8 cellular contexts compared by ENCODE assay signal in genomic region chr12:121803861-121804416, GRCh38.
A peak's percentile ranks its signal among the peaks of the same experiment; 100 is the strongest.
DNase-seq lines count a peak whose midpoint lies in the region; ATAC-seq and TF ChIP-seq lines count a peak whose summit lies in the region.

Gene SETD1B, plus strand, starts transcription at chr12:121804009. Its CDS starts 729 bp downstream, at chr12:121804738.

- H3K9me3 ChIP-seq in DND-41 (ENCODE audit: insufficient read depth, low read length, severe bottlenecking) = no peaks in the 10 kb centered on the region

- peaks cover 29% of the 10 kb centered on the region for H3K4me1 Mint-ChIP-seq in T-helper 1 cell treated with Interleukin-12 subunit alpha and Interleukin-12 subunit beta and Interleukin-4 antibody, amounts not matched to agents 30 μg/mL and 1 μg/mL, for 36 hours (ENCODE audit: low read depth)
- H3K4me1 Mint-ChIP-seq in central memory CD8-positive, alpha-beta T cell = peaks cover 41% of the 10 kb centered on the region

- no peaks in the 10 kb centered on the region for H3K9me3 Mint-ChIP-seq in T-helper 1 cell treated with Interleukin-12 subunit alpha and Interleukin-12 subunit beta and Interleukin-4 antibody, amounts not matched to agents 30 μg/mL and 1 μg/mL, for 36 hours
- H3K9me3 Mint-ChIP-seq in central memory CD8-positive, alpha-beta T cell = no peaks in the 10 kb centered on the region

- H3K27ac Mint-ChIP-seq in T-helper 1 cell treated with Interleukin-12 subunit alpha and Interleukin-12 subunit beta and Interleukin-4 antibody, amounts not matched to agents 30 μg/mL and 1 μg/mL, for 36 hours = peak within 1 kb of the TSS; percentile 96
- peak within 1 kb of the TSS; percentile 100 for H3K27ac Mint-ChIP-seq in central memory CD8-positive, alpha-beta T cell (ENCODE audit: low read depth)

- peaks cover 34% of the 10 kb centered on the region for H4K20me1 ChIP-seq in DND-41 (ENCODE audit: insufficient read depth, low read length)

- H3K4me3 Mint-ChIP-seq in T-helper 1 cell treated with Interleukin-12 subunit alpha and Interleukin-12 subunit beta and Interleukin-4 antibody, amounts not matched to agents 30 μg/mL and 1 μg/mL, for 36 hours = peak within 1 kb of the TSS; percentile 90
- peak within 1 kb of the TSS; percentile 99 for H3K4me3 Mint-ChIP-seq in central memory CD8-positive, alpha-beta T cell

- peak within 1 kb of the TSS; percentile 99 for H3K4me2 ChIP-seq in DND-41 (ENCODE audit: insufficient read depth, low read length)

- peaks cover 96% of the 10 kb centered on the region for H3K79me2 ChIP-seq in DND-41 (ENCODE audit: insufficient read depth, low read length)

- peaks cover 47% of the 10 kb centered on the region for H3K36me3 ChIP-seq in DND-41 (ENCODE audit: insufficient read depth, low read length)

- H3K9ac ChIP-seq in DND-41 (ENCODE audit: low read depth, low read length) = peak within 1 kb of the TSS; percentile 100

- TF ChIP-seq EP300 in Ishikawa (IDR thresholded peaks at IDR 0.05; ENCODE audit: borderline replicate concordance) = no peak

- no peak for TF ChIP-seq CTCF in DND-41 (IDR thresholded peaks at IDR 0.05; ENCODE audit: borderline replicate concordance, extremely low read depth, low read length, poor library complexity, severe bottlenecking)

- no peaks in the 10 kb centered on the region for H3K27me3 ChIP-seq in DND-41 (ENCODE audit: insufficient read depth, low read length, poor library complexity)

- H2AFZ ChIP-seq in DND-41 (ENCODE audit: low read depth, low read length) = peak within 1 kb of the TSS; percentile 48

- peaks cover 35% of the 10 kb centered on the region for H3K36me3 Mint-ChIP-seq in T-helper 1 cell treated with Interleukin-12 subunit alpha and Interleukin-12 subunit beta and Interleukin-4 antibody, amounts not matched to agents 30 μg/mL and 1 μg/mL, for 36 hours (ENCODE audit: low read depth)
- peaks cover 65% of the 10 kb centered on the region for H3K36me3 Mint-ChIP-seq in central memory CD8-positive, alpha-beta T cell (ENCODE audit: insufficient read depth)

- peaks cover 42% of the 10 kb centered on the region for H3K4me1 ChIP-seq in DND-41 (ENCODE audit: insufficient read depth, low read length)

- TF ChIP-seq RAD21 in Ishikawa (IDR thresholded peaks at IDR 0.05; ENCODE audit: low read depth) = no peak

- H3K4me3 ChIP-seq in DND-41 (ENCODE audit: low read depth in 1 of 2, low read length in 2 of 2) = peak within 1 kb of the TSS; percentile 60 to 90

- H3K27me3 Mint-ChIP-seq in T-helper 1 cell treated with Interleukin-12 subunit alpha and Interleukin-12 subunit beta and Interleukin-4 antibody, amounts not matched to agents 30 μg/mL and 1 μg/mL, for 36 hours (ENCODE audit: low read depth) = no peaks in the 10 kb centered on the region
- no peaks in the 10 kb centered on the region for H3K27me3 Mint-ChIP-seq in central memory CD8-positive, alpha-beta T cell

- ATAC-seq in DND-41 (ENCODE audit: insufficient read depth, low read depth) = peak; percentile 37
- no peak for ATAC-seq in central memory CD8-positive, alpha-beta T cell (replicated peaks; ENCODE audit: extremely low read depth, poor library complexity, severe bottlenecking)
- no peak for ATAC-seq in HG03521 (IDR thresholded peaks at IDR 0.05; ENCODE audit: unreplicated experiment)

- H3K27ac ChIP-seq in DND-41 (ENCODE audit: low read length) = peak within 1 kb of the TSS; percentile 97

- DNase-seq in DND-41 (peak; percentile 83), kidney glomerular epithelial cell (lab: John Stamatoyannopoulos, UW) (peak; percentile 18), AG08395 (ENCODE audit: low spot score) (no peak)
- no peak for DNase-seq in central memory CD8-positive, alpha-beta T cell (ENCODE audit: low spot score in 2 of 2)
- DNase-seq in stimulated activated CD4-positive, alpha-beta T cell treated with anti-CD3 and anti-CD28 coated beads, Interleukin-12 subunit alpha, Interleukin-12 subunit beta, amount 100 ng/mL, for 4 hours = peak; percentile 58

TF ChIP-seq in Ishikawa, 13 proteins besides CTCF, POLR2A, EP300 and RAD21:
- TF ChIP-seq REST (IDR thresholded peaks at IDR 0.05; ENCODE audit: low read depth) (no peak), TEAD4 (IDR thresholded peaks at IDR 0.05) (no peak), EGR1 (IDR thresholded peaks at IDR 0.05) (no peak), CEBPB (IDR thresholded peaks at IDR 0.05) (no peak), FOXM1 (IDR thresholded peaks at IDR 0.05; ENCODE audit: borderline replicate concordance, low read depth) (no peak), TAF1 (IDR thresholded peaks at IDR 0.05; ENCODE audit: low read depth) (peak; percentile 59; the same call in 1 of the 2 replicates), YY1 (IDR thresholded peaks at IDR 0.05; ENCODE audit: low read depth) (no peak), TCF12 (IDR thresholded peaks at IDR 0.05; ENCODE audit: low read depth) (no peak), NFIC (IDR thresholded peaks at IDR 0.05) (no peak), USF1 (IDR thresholded peaks at IDR 0.05) (no peak), CREB1 (IDR thresholded peaks at IDR 0.05; ENCODE audit: low read depth) (no peak), ZBTB7A (IDR thresholded peaks at IDR 0.05; ENCODE audit: low read depth) (no peak)
- TF ChIP-seq, protein P1, sequence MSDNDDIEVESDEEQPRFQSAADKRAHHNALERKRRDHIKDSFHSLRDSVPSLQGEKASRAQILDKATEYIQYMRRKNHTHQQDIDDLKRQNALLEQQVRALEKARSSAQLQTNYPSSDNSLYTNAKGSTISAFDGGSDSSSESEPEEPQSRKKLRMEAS (IDR thresholded peaks at IDR 0.05) = 0 out of 2 replicates have a peak, but pooled peaks have one; percentile 4

Comparison
In these comparisons a context has a peak if more than half of its experiments do, and no peak if none do; other contexts are left out.
1. DNase-seq: peak in DND-41 (single experiment), kidney glomerular epithelial cell (single experiment) and stimulated activated CD4-positive, alpha-beta T cell treated with anti-CD3 and anti-CD28 coated beads, Interleukin-12 subunit alpha, Interleukin-12 subunit beta, amount 100 ng/mL, for 4 hours (single experiment); none in central memory CD8-positive, alpha-beta T cell (0 of 2) and AG08395 (single experiment).